ENCODE assay signal across 14 cellular contexts in the genomic region with DNA sequence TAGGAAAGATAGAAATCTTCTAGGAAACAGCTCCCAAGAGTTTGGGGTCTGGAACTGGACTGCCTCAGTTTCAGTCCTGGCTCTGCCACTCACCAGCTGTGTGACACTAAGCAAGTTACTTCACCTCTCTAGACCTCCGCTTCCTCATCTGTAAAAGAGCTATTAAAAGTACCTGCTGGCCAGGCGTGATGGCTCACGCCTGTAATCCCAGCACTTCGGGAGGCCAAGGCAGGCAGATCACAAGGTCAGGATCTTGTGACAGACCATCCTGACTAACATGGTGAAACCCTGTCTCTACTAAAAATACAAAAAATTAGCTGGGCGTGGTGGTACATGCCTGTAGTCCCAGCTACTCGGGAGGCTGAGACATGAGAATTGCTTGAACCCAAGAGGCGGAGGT. TPM values are rescaled to one million over a fixed set of nuclear protein-coding genes. Genes with fewer than 3 reads are reported as not detected.
"Had no signal": no experiment of that assay in that cellular context is flagged by ENCODE, and none has a peak within 500 bp of the region (broad histone marks: within the 10 kb centered on the region; RNA-seq: fewer than 3 reads in every experiment).

No MANE protein-coding gene starts in this region.

RNA-seq across cellular contexts. Expression of a gene that starts 46.2 kb away (rescaled TPM):
- total RNA-seq: activated B cell treated with CpG ODN at 0.5 μM for 24 hours; activated CD4-positive, alpha-beta T cell treated with anti-CD3 and anti-CD28 coated beads for 36 hours; activated T-cell treated with anti-CD3 and anti-CD28 coated beads, Interleukin-2, amount 50 U/mL, for 4 hours; activated T-helper 2 cell treated with anti-CD3 and anti-CD28 coated beads, Interferon-gamma antibody, Interleukin-2, Interleukin-4, amounts not matched to agents 10 μg/mL and 5 μg/mL and 100 μg/mL, durations not matched to agents 14 hours and 24 hours and 36 hours; fibroblast of villous mesenchyme; natural killer cell treated with Interleukin-12 subunit alpha and Interleukin-12 subunit beta and Interleukin-15 and Interleukin-18, amount 100 ng/mL, for 72 hours; T-helper 1 cell treated with Interleukin-12 subunit alpha and Interleukin-12 subunit beta and Interleukin-4 antibody, amounts not matched to agents 30 ng/mL and 1 ng/mL, for 36 hours had no signal

RNA-seq across cellular contexts. Expression of a gene that starts 46.3 kb away (rescaled TPM):
- total RNA-seq: activated B cell treated with CpG ODN at 0.5 μM for 24 hours; activated CD4-positive, alpha-beta T cell treated with anti-CD3 and anti-CD28 coated beads for 36 hours; activated T-cell treated with anti-CD3 and anti-CD28 coated beads, Interleukin-2, amount 50 U/mL, for 4 hours; activated T-helper 2 cell treated with anti-CD3 and anti-CD28 coated beads, Interferon-gamma antibody, Interleukin-2, Interleukin-4, amounts not matched to agents 10 μg/mL and 5 μg/mL and 100 μg/mL, durations not matched to agents 14 hours and 24 hours and 36 hours; breast epithelium; colonic mucosa; fibroblast of villous mesenchyme; left colon; lower lobe of right lung; natural killer cell treated with Interleukin-12 subunit alpha and Interleukin-12 subunit beta and Interleukin-15 and Interleukin-18, amount 100 ng/mL, for 72 hours; right lobe of liver; T-helper 1 cell treated with Interleukin-12 subunit alpha and Interleukin-12 subunit beta and Interleukin-4 antibody, amounts not matched to agents 30 ng/mL and 1 ng/mL, for 36 hours; thoracic aorta; upper lobe of left lung had no signal
